In genomic region chr13:28754698-28755545, GRCh38 we compare ENCODE assay signal across 8 cellular contexts. TPM values are rescaled to one million over a fixed set of nuclear protein-coding genes. Genes with fewer than 3 reads are reported as not detected.
DNase-seq lines count a peak whose midpoint lies in the region; ATAC-seq, FAIRE-seq and TF ChIP-seq lines count a peak whose summit lies in the region.

No MANE protein-coding gene starts in this region.

- 73% methylated on average over 32 of the region's 32 CpGs for WGBS in liver

- FAIRE-seq in RCC 7860 (lab: Jason Lieb, UNC) = no peak

- H3K79me2 ChIP-seq in Loucy (ENCODE audit: insufficient read depth, low read length) = no peaks in the 10 kb centered on the region

- peak overlapping the region; percentile 55 for H3K9ac ChIP-seq in Loucy (ENCODE audit: low read depth, low read length, poor library complexity, severe bottlenecking)
- H3K9ac ChIP-seq in liver (ENCODE audit: low read depth in 1 of 2, low read length in 2 of 2) = no peak overlapping the region

- DNase-seq in CMK (ENCODE audit: low read depth) = peak; percentile 83
- DNase-seq in brain microvascular endothelial cell = peak; percentile 32
- no peak for DNase-seq in RCC 7860 (ENCODE audit: low spot score)
- no peak for DNase-seq in GDM1 (lab: John Stamatoyannopoulos, UW)

- H3K4me1 ChIP-seq in Loucy (ENCODE audit: insufficient read depth, low read length, poor library complexity, severe bottlenecking) = peaks cover 44% of the 10 kb centered on the region
- H3K4me1 ChIP-seq in liver (ENCODE audit: control insufficient read depth in 4 of 4, insufficient read depth in 4 of 4, low read length in 3 of 4) = peaks cover 2 to 7% (median 5%) of the 10 kb centered on the region in 4 donors

- no peaks in the 10 kb centered on the region for H4K20me1 ChIP-seq in Loucy (ENCODE audit: insufficient read depth, low read length, poor library complexity, severe bottlenecking)

- 0 out of 2 replicates have a peak, but pooled peaks cover 8% of the 10 kb centered on the region for H3K9me3 ChIP-seq in Loucy (ENCODE audit: insufficient read depth, low read depth, low read length)
- peaks cover 0 to 10% (median 3%) of the 10 kb centered on the region in 4 donors for H3K9me3 ChIP-seq in liver (ENCODE audit: control insufficient read depth in 4 of 4, low read length in 3 of 4)

- in situ Hi-C loops in brain microvascular endothelial cell (cut with HindIII; ENCODE audit: low pct_ligation_motif_present, low sequenced_read_pairs) = no loop called here

- no peaks in the 10 kb centered on the region for H3K9me2 ChIP-seq in Loucy (replicated peaks; ENCODE audit: low read depth, low read length)

- peak overlapping the region; percentile 70 for H3K4me2 ChIP-seq in Loucy (ENCODE audit: low read depth, low read length, poor library complexity, severe bottlenecking)

- no peak overlapping the region for H3K27ac ChIP-seq in brain microvascular endothelial cell
- peak overlapping the region; percentile 33 to 50 for H3K27ac ChIP-seq in liver (ENCODE audit: low read depth in 1 of 2, low read length in 2 of 2)

- H3K36me3 ChIP-seq in Loucy (ENCODE audit: insufficient read depth, low read length) = no peaks in the 10 kb centered on the region
- H3K36me3 ChIP-seq in brain microvascular endothelial cell (replicated peaks) = no peaks in the 10 kb centered on the region
- no peaks in the 10 kb centered on the region for H3K36me3 ChIP-seq in liver (ENCODE audit: control insufficient read depth in 4 of 4, insufficient read depth in 3 of 4, low read depth in 1 of 4, low read length in 3 of 4)

- H2AFZ ChIP-seq in Loucy (ENCODE audit: low read length) = peak overlapping the region; percentile 78

- peak; percentile 45 for TF ChIP-seq CTCF in Loucy (conservative IDR thresholded peaks at IDR 0.05; ENCODE audit: low read length)
- peak; percentile 40 for TF ChIP-seq CTCF in brain microvascular endothelial cell (IDR thresholded peaks at IDR 0.05; ENCODE audit: low read depth, low read length, missing control alignments)
- peak; percentile 13 for TF ChIP-seq CTCF in liver (IDR thresholded peaks at IDR 0.05; ENCODE audit: low read depth, low read length, missing input control)

- H3K4me3 ChIP-seq in Loucy (ENCODE audit: low read length, poor library complexity, severe bottlenecking) (peak overlapping the region; percentile 68), brain microvascular endothelial cell (ENCODE audit: low read depth, low read length) (no peak overlapping the region), liver (ENCODE audit: low read depth in 1 of 3, low read length in 3 of 3) (peak overlapping the region in 2 of 3 donors; percentile 2 to 33)

- H3K27me3 ChIP-seq in Loucy (ENCODE audit: insufficient read depth, low read length, poor library complexity, severe bottlenecking) (no peaks in the 10 kb centered on the region), brain microvascular endothelial cell (replicated peaks) (no peaks in the 10 kb centered on the region), liver (ENCODE audit: control insufficient read depth in 4 of 4, insufficient read depth in 4 of 4, low read length in 3 of 4) (no peaks in the 10 kb centered on the region)

- ATAC-seq in HG02840 (IDR thresholded peaks at IDR 0.05; ENCODE audit: low FRiP score, unreplicated experiment) (no peak), GM18861 (IDR thresholded peaks at IDR 0.05; ENCODE audit: unreplicated experiment) (no peak)

- peak; percentile 60 to 63 for TF ChIP-seq RAD21 in liver (IDR thresholded peaks at IDR 0.05)

- H3F3A ChIP-seq in Loucy (ENCODE audit: low read depth) = 0 out of 2 replicates have a peak, but pooled peaks cover 9% of the 10 kb centered on the region

TF ChIP-seq in liver, 16 proteins besides CTCF, POLR2A, EP300 and RAD21:
- no peak for TF ChIP-seq ZBTB33 (IDR thresholded peaks at IDR 0.05)
- TF ChIP-seq NR2F2 (IDR thresholded peaks at IDR 0.05) = peak; percentile 65
- TF ChIP-seq RXRA (IDR thresholded peaks at IDR 0.05) = peak; percentile 17 to 28
- peak; percentile 26 to 28 for TF ChIP-seq GABPA (IDR thresholded peaks at IDR 0.05 in 1 of 2, conservative IDR thresholded peaks at IDR 0.05 in 1 of 2)
- peak; percentile 40 for TF ChIP-seq YY1 (IDR thresholded peaks at IDR 0.05)
- TF ChIP-seq REST (IDR thresholded peaks at IDR 0.05) = no peak
- peak; percentile 14 to 60 for TF ChIP-seq HNF4A (conservative IDR thresholded peaks at IDR 0.05)
- TF ChIP-seq MAX (IDR thresholded peaks at IDR 0.05) = peak; percentile 21
- peak; percentile 31 for TF ChIP-seq SP1 (IDR thresholded peaks at IDR 0.05)
- TF ChIP-seq FOXA2 (IDR thresholded peaks at IDR 0.05) = no peak

RNA-seq across cellular contexts. Expression of gene SLC46A3, which starts 36.2 kb away (rescaled TPM):
- 10 to 100 TPM in 1 of 2 donors, 1 to 10 TPM in 1; 7.0 to 63.3 TPM for total RNA-seq in liver
- polyA plus RNA-seq in liver = 10 to 100 TPM; 27.9 to 37.2 TPM

Comparison
In these comparisons a context has a peak if more than half of its experiments do, and no peak if none do; other contexts are left out.
1. DNase-seq: peak in CMK (single experiment) and brain microvascular endothelial cell (single experiment); none in RCC 7860 (single experiment) and GDM1 (single experiment).
2. Peak in every context shown above with its lines, with median percentiles within 50 percentile points of each other: CTCF ChIP-seq.